9 cellular contexts compared by ENCODE assay signal in the genomic region with DNA sequence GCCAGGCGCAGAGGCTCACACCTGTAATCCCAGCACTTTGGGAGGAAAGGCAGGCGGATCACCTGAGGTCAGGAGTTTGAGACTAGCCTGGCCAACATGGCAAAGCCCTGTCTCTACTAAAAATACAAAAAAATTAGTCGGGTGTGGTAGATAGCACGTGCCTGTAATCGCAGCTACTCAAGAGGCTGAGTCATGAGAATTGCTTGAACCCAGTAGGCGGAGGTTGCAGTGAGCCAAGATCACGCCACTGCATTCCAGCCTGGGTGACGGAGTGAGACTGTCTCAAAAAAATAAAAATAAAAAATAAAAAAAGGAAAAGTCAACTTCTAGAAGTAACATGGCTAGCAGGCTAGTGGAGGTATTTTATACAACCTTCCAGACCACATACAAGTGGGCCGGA. TPM values are rescaled to one million over a fixed set of nuclear protein-coding genes. Genes with fewer than 3 reads are reported as not detected.
DNase-seq lines count a peak whose midpoint lies in the region; ATAC-seq and TF ChIP-seq lines count a peak whose summit lies in the region.
"Not testable (repeated sequence)": the region's sequence is repeated elsewhere in the genome, so short reads cannot be mapped to it uniquely, and the experiment has no call there.
"Had no signal": no experiment of that assay in that cellular context is flagged by ENCODE, and none has a peak within 500 bp of the region (broad histone marks: within the 10 kb centered on the region; RNA-seq: fewer than 3 reads in every experiment).

No MANE protein-coding gene starts in this region.

- DNase-seq in CD14-positive monocyte (ENCODE audit: low spot score) (peak; percentile 85), HUDEP-2 (lab: John Stamatoyannopoulos, UW; ENCODE audit: unreplicated experiment in 76 of 76) (peak in 66 of 76 experiments; percentile 14 to 83 (median 52)), cardiac fibroblast (ENCODE audit: low read depth in 2 of 2) (peak; percentile 90), fibroblast of pulmonary artery (ENCODE audit: low read depth) (peak; percentile 86), kidney glomerular epithelial cell (lab: John Stamatoyannopoulos, UW) (peak; percentile 59), retinal pigment epithelial cell (ENCODE audit: low read depth) (peak; percentile 78), upper lobe of left lung (peak in 1 of 2 donors; percentile 69)
- not testable (repeated sequence) for DNase-seq in RWPE2 (ENCODE audit: low spot score)

- H3K36me3 ChIP-seq in RWPE2 (ENCODE audit: low read depth); upper lobe of left lung: not testable (repeated sequence)

- TF ChIP-seq POLR2A in upper lobe of left lung (IDR thresholded peaks at IDR 0.05) = not testable (repeated sequence)

- H3K4me3 ChIP-seq in RWPE2 (ENCODE audit: severe bottlenecking); cardiac fibroblast (replicated peaks in 1 of 2; ENCODE audit: low read depth in 2 of 2, low read length in 2 of 2); fibroblast of pulmonary artery (replicated peaks; ENCODE audit: low read depth, low read length); retinal pigment epithelial cell (ENCODE audit: low read length); upper lobe of left lung: not testable (repeated sequence)

- H3K4me1 Mint-ChIP-seq in CD14-positive monocyte = peaks cover 76% of the 10 kb centered on the region

- peaks cover 3 to 10% of the 10 kb centered on the region in 2 donors for H3K36me3 Mint-ChIP-seq in CD14-positive monocyte

- TF ChIP-seq CTCF in CD14-positive monocyte (IDR thresholded peaks at IDR 0.05); RWPE2 (IDR thresholded peaks at IDR 0.05; ENCODE audit: poor library complexity, severe bottlenecking); cardiac fibroblast (IDR thresholded peaks at IDR 0.05; ENCODE audit: low read depth, low read length); fibroblast of pulmonary artery (IDR thresholded peaks at IDR 0.05; ENCODE audit: low read length, missing control alignments); retinal pigment epithelial cell (conservative IDR thresholded peaks at IDR 0.05; ENCODE audit: low read depth, low read length); upper lobe of left lung (IDR thresholded peaks at IDR 0.05): not testable (repeated sequence)

- not testable (repeated sequence) for H3K27me3 ChIP-seq in RWPE2 (ENCODE audit: insufficient read depth, poor library complexity, severe bottlenecking); upper lobe of left lung

- peak overlapping the region; percentile 94 to 100 (median 99) for H3K27ac Mint-ChIP-seq in CD14-positive monocyte

- ATAC-seq in RWPE2 (ENCODE audit: low read depth) = peak; percentile 43
- peak; percentile 73 to 87 for ATAC-seq in upper lobe of left lung (ENCODE audit: low FRiP score in 2 of 2)

- H3K9me3 Mint-ChIP-seq in CD14-positive monocyte = not testable (repeated sequence)

- intact Hi-C loops in CD14-positive monocyte (cut with micrococcal nuclease) = loop anchor here (1.0 to 5.0 kb wide), 5 partner anchors 34 to 136 kb away; a partner anchor contains a TSS

- H3K4me1 ChIP-seq in RWPE2 (ENCODE audit: insufficient read depth, poor library complexity, severe bottlenecking) = peaks cover 27% of the 10 kb centered on the region
- peaks cover 8 to 20% (median 16%) of the 10 kb centered on the region in 4 donors for H3K4me1 ChIP-seq in upper lobe of left lung

- H3K9me3 ChIP-seq in RWPE2 (ENCODE audit: severe bottlenecking); upper lobe of left lung: not testable (repeated sequence)

- peak in 1 of 4 donors; percentile 75 for TF ChIP-seq EP300 in upper lobe of left lung (IDR thresholded peaks at IDR 0.05)

- peak overlapping the region; percentile 39 to 65 for H3K4me3 Mint-ChIP-seq in CD14-positive monocyte

- H3K27me3 Mint-ChIP-seq in CD14-positive monocyte (ENCODE audit: low read depth in 3 of 3) = not testable (repeated sequence)

- H3K27ac ChIP-seq in RWPE2 (ENCODE audit: poor library complexity, severe bottlenecking) (peak overlapping the region; percentile 86), upper lobe of left lung (peak overlapping the region; percentile 43 to 69 (median 63))

- 52 to 61% methylated on average over 9 of the region's 9 CpGs for WGBS in upper lobe of left lung, 2 donors

RNA-seq across cellular contexts. Expression of a gene that starts 32.4 kb away (rescaled TPM):
- polyA plus RNA-seq in CD14-positive monocyte = 10 to 100 TPM; 14.6 to 15.8 TPM
- total RNA-seq in upper lobe of left lung = 1 to 10 TPM; 3.5 to 9.4 (median 5.9) TPM
- polyA plus RNA-seq: cardiac muscle cell had no signal
